In genomic region chr3:160184655-160185054, GRCh38 we compare ENCODE assay signal across 19 cellular contexts. TPM values are rescaled to one million over a fixed set of nuclear protein-coding genes. Genes with fewer than 3 reads are reported as not detected.
DNase-seq lines count a peak whose midpoint lies in the region; ATAC-seq, FAIRE-seq and TF ChIP-seq lines count a peak whose summit lies in the region.
"Had no signal": no experiment of that assay in that cellular context is flagged by ENCODE, and none has a peak within 500 bp of the region (broad histone marks: within the 10 kb centered on the region; RNA-seq: fewer than 3 reads in every experiment).

No MANE protein-coding gene starts in this region.

- H3K79me2 ChIP-seq in Karpas-422 (ENCODE audit: low read length) = no peaks in the 10 kb centered on the region

- TF ChIP-seq CTCF in AG04449 (IDR thresholded peaks at IDR 0.05; ENCODE audit: insufficient read depth, low read length, missing control alignments) = no peak
- TF ChIP-seq CTCF in astrocyte of the spinal cord (IDR thresholded peaks at IDR 0.05; ENCODE audit: low read depth, low read length) = no peak
- TF ChIP-seq CTCF in lung (IDR thresholded peaks at IDR 0.05; ENCODE audit: control extremely low read depth, extremely low read depth) = no peak

- H3K27me3 ChIP-seq in lung (ENCODE audit: control insufficient read depth, insufficient read depth) (no peaks in the 10 kb centered on the region), Karpas-422 (ENCODE audit: low read length) (no peaks in the 10 kb centered on the region), H7 (ENCODE audit: control insufficient read depth, insufficient read depth, low read length) (no peaks in the 10 kb centered on the region)

- no peak for FAIRE-seq in GM12892 (lab: Jason Lieb, UNC)

- WGBS in lung, 2 donors = 18 to 34% methylated on average over 3 of the region's 3 CpGs

- DNase-seq in AG04449 (ENCODE audit: low read depth, low spot score) (peak; percentile 71), astrocyte of the spinal cord (ENCODE audit: low read depth, low spot score) (peak; percentile 36), lung (ENCODE audit: low spot score) (no peak), DMS79 treated with DMSO at 0.1 percent for 48 hours (lab: John Stamatoyannopoulos, UW) (no peak), GM12892 (ENCODE audit: insufficient read length) (no peak), Karpas-422 (no peak), H7 (no peak)
- DNase-seq: ACHN; activated CD4-positive, alpha-beta T cell treated with anti-CD3 and anti-CD28 coated beads, Interleukin-2, amount 10 ng/mL, durations not matched to agents 7 days and 5 days; activated T-cell treated with anti-CD3 and anti-CD28 coated beads, Interleukin-2, amount 50 U/mL, for 72 hours; Calu3; lower lobe of right lung; NCI-H187; NCI-H526 treated with DMSO at 0.1 percent for 48 hours; stimulated activated naive CD4-positive, alpha-beta T cell had no signal

- H3K9me3 ChIP-seq in lung (ENCODE audit: control insufficient read depth in 2 of 2, insufficient read depth in 1 of 2, low read length in 1 of 2) (no peaks in the 10 kb centered on the region), Karpas-422 (ENCODE audit: low read length) (no peaks in the 10 kb centered on the region)
- H3K9me3 ChIP-seq: HAP-1, lower lobe of right lung had no signal

- no peak overlapping the region for H3K27ac ChIP-seq in lung (ENCODE audit: low read depth in 1 of 2, low read length in 1 of 2)
- H3K27ac ChIP-seq in Karpas-422 (ENCODE audit: low read length) = no peak overlapping the region
- H3K27ac ChIP-seq: epithelial cell of prostate, lower lobe of right lung had no signal

- peak; percentile 36 for ATAC-seq in HG02870 (IDR thresholded peaks at IDR 0.05; ENCODE audit: unreplicated experiment)
- ATAC-seq in lung (ENCODE audit: insufficient read depth, low FRiP score) = peak; percentile 21
- ATAC-seq: activated T-cell treated with anti-CD3 and anti-CD28 coated beads, Interleukin-2, amount 50 U/mL, for 72 hours; Right ventricle myocardium inferior had no signal

- TF ChIP-seq POLR2A in GM12892 (IDR thresholded peaks at IDR 0.05; ENCODE audit: low read depth, low read length) = no peak

- no peak overlapping the region for H3K9ac ChIP-seq in Karpas-422 (ENCODE audit: low read length)

- H3K4me1 ChIP-seq in lung (ENCODE audit: control insufficient read depth in 2 of 2, insufficient read depth in 2 of 2, low read length in 2 of 2) = no peaks in the 10 kb centered on the region
- peaks cover 5% of the 10 kb centered on the region; the same call in 1 of the 2 replicates for H3K4me1 ChIP-seq in Karpas-422 (ENCODE audit: low read length)
- H3K4me1 ChIP-seq: HAP-1, lower lobe of right lung had no signal

- H3K36me3 ChIP-seq in lung (ENCODE audit: control insufficient read depth in 2 of 2, insufficient read depth in 2 of 2, low read length in 2 of 2) = no peaks in the 10 kb centered on the region
- no peaks in the 10 kb centered on the region for H3K36me3 ChIP-seq in Karpas-422 (ENCODE audit: insufficient read depth, low read length)
- no peaks in the 10 kb centered on the region for H3K36me3 ChIP-seq in H7 (replicated peaks; ENCODE audit: control insufficient read depth, insufficient read depth, low read length)
- H3K36me3 ChIP-seq: HAP-1, lower lobe of right lung had no signal

- no peak overlapping the region for H2AFZ ChIP-seq in Karpas-422 (ENCODE audit: low read length)

- H3K4me3 ChIP-seq in AG04449 (ENCODE audit: low read depth, low read length) = no peak overlapping the region
- H3K4me3 ChIP-seq in astrocyte of the spinal cord (ENCODE audit: low read depth, low read length) = no peak overlapping the region
- no peak overlapping the region for H3K4me3 ChIP-seq in lung
- no peak overlapping the region for H3K4me3 ChIP-seq in Karpas-422 (ENCODE audit: low read length)
- H3K4me3 ChIP-seq in H7 (ENCODE audit: insufficient read depth, low read depth, low read length) = no peak overlapping the region
- H3K4me3 ChIP-seq: HAP-1, lower lobe of right lung had no signal

- CTCF ChIA-PET in AG04449 (lab: Yijun Ruan, JAX) = interaction anchor here (1.1 kb wide), 1 partner anchor 22 kb away, joined by 3 read pairs; no protein-coding TSS in a partner anchor

- H3K4me2 ChIP-seq in Karpas-422 (ENCODE audit: low read depth, low read length, poor library complexity, severe bottlenecking) = no peak overlapping the region

- POLR2A ChIA-PET in AG04449 (lab: Yijun Ruan, JAX) = no interaction called here

- H3K9me2 ChIP-seq in Karpas-422 (replicated peaks; ENCODE audit: insufficient read depth, low read length) = no peaks in the 10 kb centered on the region

- in situ Hi-C loops in astrocyte of the spinal cord (cut with HindIII; ENCODE audit: low sequenced_read_pairs) = no loop called here

- no peaks in the 10 kb centered on the region for H4K20me1 ChIP-seq in Karpas-422 (ENCODE audit: insufficient read depth, low read depth, low read length)

RNA-seq across cellular contexts. Expression of gene C3orf80, which starts 40.6 kb away (rescaled TPM):
- total RNA-seq in lung = 1 to 10 TPM in 1 of 2 donors, under 1 TPM in 1; 0.91 to 3.3 TPM
- polyA plus RNA-seq in lung = under 1 TPM; 0.23 to 0.77 TPM
- polyA plus RNA-seq in GM12892 (2012; ENCODE audit: missing spikeins) = not detected
- not detected in 2 replicates for total RNA-seq in Karpas-422 (2014; rRNA removed; shearing (Covaris generic); ENCODE audit: low replicate concordance)
- 0.10 TPM in 1 of 2 replicates, not detected in the other for total RNA-seq in H7 (2014; rRNA removed; shearing (Covaris generic))
- total RNA-seq: activated CD4-positive, alpha-beta T cell treated with anti-CD3 and anti-CD28 coated beads, Interleukin-2, amount 10 ng/mL, durations not matched to agents 7 days and 5 days had no signal

Comparison
In these comparisons a context has a peak if more than half of its experiments do, and no peak if none do; other contexts are left out.
1. DNase-seq: peak in AG04449 (single experiment) and astrocyte of the spinal cord (single experiment); none in lung (single experiment), DMS79 treated with DMSO at 0.1 percent for 48 hours (single experiment), GM12892 (single experiment), Karpas-422 (single experiment) and H7 (single experiment).